Comparison of ENCODE assay signal across 25 cellular contexts in genomic region chr21:26652891-26653290, GRCh38.
"Had no signal": no experiment of that assay in that cellular context is flagged by ENCODE, and none has a peak within 500 bp of the region (broad histone marks: within the 10 kb centered on the region; RNA-seq: fewer than 3 reads in every experiment).

No MANE protein-coding gene starts in this region.

- H3K27me3 ChIP-seq: neutrophil, pancreas, spleen, thyroid gland, tibial nerve, upper lobe of left lung, vagina had no signal

- H3K36me3 ChIP-seq: neutrophil, pancreas, prostate gland, spleen, thoracic aorta, thyroid gland, tibial nerve, upper lobe of left lung, vagina had no signal

- H3K27ac ChIP-seq: neutrophil, pancreas, prostate gland, skin epidermis, spleen, thoracic aorta, thyroid gland, tibial nerve, upper lobe of left lung, vagina had no signal

- DNase-seq: naive thymus-derived CD8-positive, alpha-beta T cell; nephron progenitor cell; nucleus accumbens; pancreas; right cardiac atrium; spleen; stimulated activated CD4-positive, alpha-beta T cell treated with anti-CD3 and anti-CD28 coated beads, Interleukin-12 subunit alpha, Interleukin-12 subunit beta, amount 100 ng/mL, for 4 hours; stimulated activated CD4-positive, alpha-beta T cell treated with anti-CD3 and anti-CD28 coated beads, Interleukin-1b, Interleukin-23, amount 100 ng/mL, for 48 hours; stimulated activated CD4-positive, alpha-beta T cell treated with anti-CD3 and anti-CD28 coated beads, Interleukin-4, amount 100 ng/mL, for 1 hour; stimulated activated CD4-positive, alpha-beta T cell treated with anti-CD3 and anti-CD28 coated beads, Interleukin-4, amount 100 ng/mL, for 4 hours; stimulated activated CD8-positive, alpha-beta memory T cell treated with anti-CD3 and anti-CD28 coated beads, Interleukin-4, amount 100 ng/mL, for 48 hours; stimulated activated naive CD4-positive, alpha-beta T cell; stimulated activated naive CD8-positive, alpha-beta T cell treated with anti-CD3 and anti-CD28 coated beads, Interleukin-15, amount 100 ng/mL, for 72 hours; stimulated activated naive CD8-positive, alpha-beta T cell treated with anti-CD3 and anti-CD28 coated beads, Interleukin-15, Interleukin-2, amounts not matched to agents 100 U/mL and 50 U/mL, for 24 hours; substantia nigra; thyroid gland; trophoblast cell; upper lobe of left lung had no signal

- H3K9me3 ChIP-seq: neutrophil, pancreas, prostate gland, spleen, thoracic aorta, thyroid gland, tibial nerve, upper lobe of left lung, vagina had no signal

- H3K4me3 ChIP-seq: pancreas, prostate gland, skin epidermis, smooth muscle cell, spleen, thoracic aorta, thyroid gland, tibial nerve, upper lobe of left lung, vagina had no signal

- H3K4me2 ChIP-seq: smooth muscle cell had no signal

- H3K4me1 ChIP-seq: pancreas, prostate gland, spleen, thyroid gland, tibial nerve, upper lobe of left lung, vagina had no signal
